Comparison of ENCODE assay signal across 1 cellular context in genomic region chr18:9362869-9363268, GRCh38.
TF ChIP-seq lines count a peak whose summit lies in the region.

No MANE protein-coding gene starts in this region.

TF ChIP-seq in A549, 52 proteins besides CTCF, POLR2A, EP300 and RAD21 (continued from another document):
- TF ChIP-seq RARB (CRISPR knock-in tag; IDR thresholded peaks at IDR 0.05) (no peak), KDM1A (IDR thresholded peaks at IDR 0.05; ENCODE audit: low read depth) (no peak), CBX8 (IDR thresholded peaks at IDR 0.05) (no peak), RFX5 (IDR thresholded peaks at IDR 0.05) (no peak), NFE2L2 (conservative IDR thresholded peaks at IDR 0.05; ENCODE audit: low read length) (no peak), E2F6 (IDR thresholded peaks at IDR 0.05; ENCODE audit: borderline replicate concordance, low read depth) (no peak), HES2 (IDR thresholded peaks at IDR 0.05) (no peak)
